In genomic region chr9:130172161-130172857, GRCh38 we compare ENCODE assay signal across 9 cellular contexts. TPM values are rescaled to one million over a fixed set of nuclear protein-coding genes. Genes with fewer than 3 reads are reported as not detected.
DNase-seq lines count a peak whose midpoint lies in the region; ATAC-seq, FAIRE-seq and TF ChIP-seq lines count a peak whose summit lies in the region.
"Had no signal": no experiment of that assay in that cellular context is flagged by ENCODE, and none has a peak within 500 bp of the region (broad histone marks: within the 10 kb centered on the region; RNA-seq: fewer than 3 reads in every experiment).

NCS1 (plus strand) TSS chr9:130172404; CDS start chr9:130172664, 260 bp downstream.

- H3K27ac ChIP-seq in epithelial cell of prostate: peak within 1 kb of the TSS; percentile 18

- DNase-seq in GM12891 (ENCODE audit: insufficient read length, low spot score): peak; percentile 66
- DNase-seq in NCI-H510A (lab: John Stamatoyannopoulos, UW): peak; percentile 61
- DNase-seq in activated T-cell treated with anti-CD3 and anti-CD28 coated beads for 24 hours (ENCODE audit: low read depth): peak; percentile 48
- DNase-seq in epithelial cell of prostate (ENCODE audit: low read depth, low spot score): no peak
- DNase-seq in mesenteric fat pad (ENCODE audit: low spot score): no peak
- peak; percentile 24 to 46 for DNase-seq in stimulated activated CD8-positive, alpha-beta memory T cell treated with anti-CD3 and anti-CD28 coated beads, Interleukin-15, amount 100 ng/mL, for 4 hours (ENCODE audit: low read depth in 2 of 2)

- FAIRE-seq in GM12891 (lab: Jason Lieb, UNC): no peak
- FAIRE-seq: TTC549 had no signal

- TF ChIP-seq POLR2A in GM12891 (IDR thresholded peaks at IDR 0.05; ENCODE audit: low read depth, low read length): no peak

- ATAC-seq in GM19463 (IDR thresholded peaks at IDR 0.05; ENCODE audit: unreplicated experiment) (no peak), HG02852 (IDR thresholded peaks at IDR 0.05; ENCODE audit: unreplicated experiment) (no peak)

TF ChIP-seq in GM12891, 5 proteins besides CTCF, POLR2A, EP300 and RAD21:
- TF ChIP-seq SPI1 (IDR thresholded peaks at IDR 0.05; ENCODE audit: low read depth, low read length) (no peak), TAF1 (IDR thresholded peaks at IDR 0.05; ENCODE audit: low read depth, low read length) (no peak), PAX5 (IDR thresholded peaks at IDR 0.05; ENCODE audit: insufficient read depth, low read length, severe bottlenecking) (no peak), POLR2AphosphoS5 (IDR thresholded peaks at IDR 0.05; ENCODE audit: low read depth, low read length) (no peak), POU2F2 (IDR thresholded peaks at IDR 0.05; ENCODE audit: low read depth, low read length) (no peak)
TF ChIP-seq in GM12891: peak in this region for 0.

RNA-seq across cellular contexts. Expression of gene NCS1, which starts in this region (rescaled TPM):
- polyA plus RNA-seq in GM12891 (2012; ENCODE audit: low read depth, missing spikeins): 0.08 TPM
- total RNA-seq in mesenteric fat pad: 11.9 TPM

Comparison
In these comparisons a context has a peak if more than half of its experiments do, and no peak if none do; other contexts are left out.
1. DNase-seq: peak in GM12891 (single experiment), NCI-H510A (single experiment), activated T-cell treated with anti-CD3 and anti-CD28 coated beads for 24 hours (single experiment) and stimulated activated CD8-positive, alpha-beta memory T cell treated with anti-CD3 and anti-CD28 coated beads, Interleukin-15, amount 100 ng/mL, for 4 hours (2 of 2); none in epithelial cell of prostate (single experiment) and mesenteric fat pad (single experiment).